12 cellular contexts compared by ENCODE assay signal in the genomic region with DNA sequence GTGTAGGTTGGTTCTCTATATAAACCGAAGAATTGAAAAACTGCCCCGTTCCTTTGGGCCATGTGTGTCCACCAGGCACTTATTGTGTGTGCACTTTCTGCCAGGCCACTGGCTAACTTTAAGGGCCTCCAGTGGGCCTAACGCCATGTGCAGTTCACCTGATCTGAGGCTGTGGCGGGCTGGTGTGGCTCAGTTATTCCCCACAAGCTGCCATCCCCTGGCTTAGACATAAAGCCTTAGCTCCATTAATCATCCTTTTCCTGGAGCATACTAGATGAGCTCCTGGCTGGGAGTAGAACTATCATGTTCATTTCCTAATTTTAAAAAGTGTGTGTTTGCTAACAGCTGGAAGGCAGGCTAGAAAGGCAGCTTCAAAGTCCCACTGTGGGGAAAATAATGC.
DNase-seq lines count a peak whose midpoint lies in the region; ATAC-seq and TF ChIP-seq lines count a peak whose summit lies in the region.
"Had no signal": no experiment of that assay in that cellular context is flagged by ENCODE, and none has a peak within 500 bp of the region (broad histone marks: within the 10 kb centered on the region; RNA-seq: fewer than 3 reads in every experiment).

No MANE protein-coding gene starts in this region.

- peak; percentile 89 to 99 for ATAC-seq in gastrocnemius medialis

- H3K4me3 ChIP-seq in gastrocnemius medialis: no peak overlapping the region

- H3K9me3 ChIP-seq in gastrocnemius medialis: no peaks in the 10 kb centered on the region

- peaks cover 16 to 39% of the 10 kb centered on the region in 2 donors for H3K4me1 ChIP-seq in gastrocnemius medialis

- CTCF ChIA-PET in HEK293T (lab: Yijun Ruan, JAX): no interaction called here

- DNase-seq in NCI-H69 (lab: John Stamatoyannopoulos, UW) (peak; percentile 20), myocyte (ENCODE audit: low read depth) (peak; percentile 24), gastrocnemius medialis (peak; percentile 69 to 76), NCI-H510A (lab: John Stamatoyannopoulos, UW) (no peak), KBM-7 (no peak), HEK293T (ENCODE audit: extremely low spot score) (no peak)
- no peak for DNase-seq in activated T-cell treated with anti-CD3 and anti-CD28 coated beads, Interleukin-2, amount 50 U/mL, for 1 hour
- DNase-seq: C1 segment of cervical spinal cord; Calu3; CD4-positive, alpha-beta T cell; DMS 273 treated with DMSO at 0.1 percent for 48 hours; HCEC 1CT had no signal

- no peak for TF ChIP-seq POLR2A in gastrocnemius medialis (IDR thresholded peaks at IDR 0.05)

- TF ChIP-seq CTCF in gastrocnemius medialis (IDR thresholded peaks at IDR 0.05 in 4 of 5, conservative IDR thresholded peaks at IDR 0.05 in 1 of 5): no peak

- H3K27ac ChIP-seq in gastrocnemius medialis: peak overlapping the region; percentile 13 to 73 (median 57)

- POLR2A ChIA-PET in HEK293T (lab: Yijun Ruan, JAX): no interaction called here

- in situ Hi-C loops in gastrocnemius medialis (cut with MboI; ENCODE audit: low sequenced_read_pairs in 4 of 4): loop anchor here (5.0 to 25.0 kb wide), 5 partner anchors 348 to 652 kb away; a partner anchor contains a TSS
- in situ Hi-C loops in KBM-7 (cut with MboI; ENCODE audit: low pct_unique_long_range_greater_than_20kb, low sequenced_read_pairs): no loop called here

- H3K36me3 ChIP-seq in gastrocnemius medialis: no peaks in the 10 kb centered on the region

- intact Hi-C loops in gastrocnemius medialis (cut with DNase I; ENCODE audit: low total_unique reads): loop anchor here (1.0 to 10.0 kb wide), 2 partner anchors 359 to 485 kb away; no protein-coding TSS in a partner anchor

- no peaks in the 10 kb centered on the region for H3K27me3 ChIP-seq in gastrocnemius medialis

TF ChIP-seq in HEK293T, 16 proteins besides CTCF, POLR2A, EP300 and RAD21:
- TF ChIP-seq NFRKB (IDR thresholded peaks at IDR 0.05): no peak
- no peak for TF ChIP-seq CTBP1 (IDR thresholded peaks at IDR 0.05; ENCODE audit: borderline replicate concordance)
- no peak for TF ChIP-seq SP1 (IDR thresholded peaks at IDR 0.05)
- TF ChIP-seq FOXK2 (IDR thresholded peaks at IDR 0.05): no peak
- no peak for TF ChIP-seq FOXA1 (IDR thresholded peaks at IDR 0.05)
- no peak for TF ChIP-seq ELF4 (IDR thresholded peaks at IDR 0.05)
- no peak for TF ChIP-seq TARDBP (IDR thresholded peaks at IDR 0.05)
- TF ChIP-seq ZNF384 (IDR thresholded peaks at IDR 0.05): no peak
- no peak for TF ChIP-seq HDGF (IDR thresholded peaks at IDR 0.05; ENCODE audit: borderline replicate concordance)
- TF ChIP-seq FOXM1 (IDR thresholded peaks at IDR 0.05; ENCODE audit: borderline replicate concordance): no peak
- TF ChIP-seq, protein P1, sequence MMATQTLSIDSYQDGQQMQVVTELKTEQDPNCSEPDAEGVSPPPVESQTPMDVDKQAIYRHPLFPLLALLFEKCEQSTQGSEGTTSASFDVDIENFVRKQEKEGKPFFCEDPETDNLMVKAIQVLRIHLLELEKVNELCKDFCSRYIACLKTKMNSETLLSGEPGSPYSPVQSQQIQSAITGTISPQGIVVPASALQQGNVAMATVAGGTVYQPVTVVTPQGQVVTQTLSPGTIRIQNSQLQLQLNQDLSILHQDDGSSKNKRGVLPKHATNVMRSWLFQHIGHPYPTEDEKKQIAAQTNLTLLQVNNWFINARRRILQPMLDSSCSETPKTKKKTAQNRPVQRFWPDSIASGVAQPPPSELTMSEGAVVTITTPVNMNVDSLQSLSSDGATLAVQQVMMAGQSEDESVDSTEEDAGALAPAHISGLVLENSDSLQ (IDR thresholded peaks at IDR 0.05): no peak
- no peak for TF ChIP-seq LEF1 (IDR thresholded peaks at IDR 0.05; ENCODE audit: borderline replicate concordance)
- no peak for TF ChIP-seq BHLHE40 (IDR thresholded peaks at IDR 0.05; ENCODE audit: borderline replicate concordance)
- no peak for TF ChIP-seq SUZ12 (IDR thresholded peaks at IDR 0.05)
- TF ChIP-seq L3MBTL2 (conservative IDR thresholded peaks at IDR 0.05): no peak

Comparison
In these comparisons a context has a peak if more than half of its experiments do, and no peak if none do; other contexts are left out.
1. DNase-seq: peak in NCI-H69 (single experiment), myocyte (single experiment) and gastrocnemius medialis (2 of 2); none in NCI-H510A (single experiment), activated T-cell treated with anti-CD3 and anti-CD28 coated beads, Interleukin-2, amount 50 U/mL, for 1 hour (single experiment), KBM-7 (single experiment) and HEK293T (single experiment).